In the genomic region with DNA sequence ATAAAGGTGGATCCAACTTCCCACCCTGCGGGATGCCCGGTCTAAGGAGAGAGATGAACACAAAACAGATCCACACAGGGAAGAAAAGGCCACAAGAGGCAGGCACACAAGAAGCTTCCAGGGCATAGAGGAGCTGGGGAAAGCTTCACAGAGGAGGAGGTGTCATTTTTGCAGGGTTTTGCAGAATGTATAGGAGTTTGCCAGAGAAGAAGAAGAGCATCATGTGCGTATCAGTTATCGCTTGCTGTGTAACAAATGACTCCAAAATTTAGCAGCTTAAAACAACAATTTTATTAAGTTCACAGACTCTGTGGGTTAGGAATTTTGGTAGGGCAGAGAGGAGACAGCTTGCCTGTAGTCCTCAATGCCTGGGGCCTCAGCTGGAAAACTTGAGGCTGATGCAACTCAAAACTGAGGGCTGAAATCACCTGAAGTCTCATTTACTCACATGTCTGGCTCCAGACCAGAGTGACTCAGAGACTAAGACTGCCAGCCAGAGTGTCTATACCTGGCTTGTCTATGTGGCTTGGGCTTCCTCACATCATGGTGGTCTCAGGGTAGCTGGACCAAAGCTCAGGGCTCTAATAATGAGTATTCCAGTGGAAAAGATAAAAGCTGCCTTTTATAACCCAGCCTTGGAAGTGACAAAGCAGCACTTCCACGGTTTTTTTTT, we compare ENCODE assay signal across 20 cellular contexts. TPM values are rescaled to one million over a fixed set of nuclear protein-coding genes. Genes with fewer than 3 reads are reported as not detected.
DNase-seq lines count a peak whose midpoint lies in the region; ATAC-seq, FAIRE-seq and TF ChIP-seq lines count a peak whose summit lies in the region.
"Had no signal": no experiment of that assay in that cellular context is flagged by ENCODE, and none has a peak within 500 bp of the region (broad histone marks: within the 10 kb centered on the region; RNA-seq: fewer than 3 reads in every experiment).

No MANE protein-coding gene starts in this region.

- no peak overlapping the region for H3K14ac ChIP-seq in H1 (ENCODE audit: insufficient read length)

- no peak overlapping the region for H3K27ac ChIP-seq in SK-N-SH (ENCODE audit: low read depth in 2 of 2, low read length in 1 of 2)
- no peak overlapping the region for H3K27ac ChIP-seq in H1 (ENCODE audit: low read depth, low read length)
- no peak overlapping the region for H3K27ac ChIP-seq in mesendoderm (ENCODE audit: low read depth, low read length)
- H3K27ac ChIP-seq: 22Rv1, BLaER1, GM23248 had no signal

- H3K56ac ChIP-seq in H1 (replicated peaks; ENCODE audit: insufficient read length, low read depth, low read length) = no peak overlapping the region
- H3K56ac ChIP-seq in mesendoderm (ENCODE audit: low read length) = no peak overlapping the region

- CTCF ChIA-PET in SK-N-SH (lab: Yijun Ruan, JAX) (interaction anchor here (1.8 to 8.5 kb wide), 2 partner anchors 9 to 13 kb away, joined by 5 to 52 read pairs; no protein-coding TSS in a partner anchor), H1 (lab: Charles Lee; ENCODE audit: partially characterized antibody) (interaction anchor here (0.7 to 12.7 kb wide), 24 partner anchors 8 to 296 kb away, joined by 3 to 99 read pairs (median 5); no protein-coding TSS in a partner anchor)

- H2BK15ac ChIP-seq in H1 (ENCODE audit: low read length) (no peak overlapping the region), mesendoderm (replicated peaks; ENCODE audit: low read depth) (no peak overlapping the region)

- TF ChIP-seq EP300 in SK-N-SH (IDR thresholded peaks at IDR 0.05; ENCODE audit: borderline replicate concordance in 1 of 2, low read depth in 1 of 2, low read length in 1 of 2) = no peak
- no peak for TF ChIP-seq EP300 in H1 (IDR thresholded peaks at IDR 0.05; ENCODE audit: borderline replicate concordance in 1 of 2, low read depth in 2 of 2, low read length in 2 of 2)

- H3K9me2 ChIP-seq in SK-N-SH = no peaks in the 10 kb centered on the region

- no peak overlapping the region for H2BK20ac ChIP-seq in H1 (ENCODE audit: low read length)

- no peaks in the 10 kb centered on the region for H3K23me2 ChIP-seq in H1 (ENCODE audit: low read depth, low read length)

- WGBS in SK-N-SH (ENCODE audit: low lambda C conversion rate) = 79% methylated on average over 5 of the region's 5 CpGs
- whole genome bisulfite sequencing in H1 (ENCODE audit: extremely low coverage in 1 of 2, insufficient coverage in 1 of 2, insufficient read length in 1 of 2, insufficient replicate concordance in 2 of 2, low coverage in 1 of 2, low lambda C conversion rate in 2 of 2, missing lambda C conversion rate in 1 of 2), 2 experiments = 89% methylated on average over 4 of the region's 5 CpGs; no CpG with 5 or more reads in 1 of the 2 experiments
- no CpG with 5 or more reads among the region's 5 CpGs for WGBS in mesendoderm (ENCODE audit: extremely low coverage, insufficient coverage, low lambda C conversion rate)

- no peaks in the 10 kb centered on the region for H3F3A ChIP-seq in SK-N-SH (replicated peaks; ENCODE audit: insufficient read depth)

- H3K18ac ChIP-seq in H1 (ENCODE audit: extremely low read depth, low read length) = no peak overlapping the region
- H3K18ac ChIP-seq in mesendoderm (ENCODE audit: low read length) = no peak overlapping the region

- no peaks in the 10 kb centered on the region for H3K79me2 ChIP-seq in SK-N-SH (ENCODE audit: insufficient read depth)
- H3K79me2 ChIP-seq in H1 (ENCODE audit: control insufficient read depth in 1 of 2, insufficient read depth in 2 of 2, low read length in 2 of 2) = no peaks in the 10 kb centered on the region
- no peaks in the 10 kb centered on the region for H3K79me2 ChIP-seq in mesendoderm (ENCODE audit: control insufficient read depth, insufficient read depth, low read length)

- H3K9me3 ChIP-seq in SK-N-SH (no peaks in the 10 kb centered on the region), H1 (ENCODE audit: insufficient read depth in 2 of 2, low read depth in 1 of 2, low read length in 1 of 2) (peaks cover 0 to 3% of the 10 kb centered on the region in 2 experiments; a peak in 1 of 4 replicates)

- TF ChIP-seq CTCF in SK-N-SH (IDR thresholded peaks at IDR 0.05) (no peak), H1 (IDR thresholded peaks at IDR 0.05; ENCODE audit: control extremely low read depth in 1 of 3, insufficient read depth in 1 of 3, low read depth in 1 of 3, low read length in 3 of 3) (no peak)

- H4K20me1 ChIP-seq in SK-N-SH (ENCODE audit: insufficient read depth) (no peaks in the 10 kb centered on the region), H1 (replicated peaks in 1 of 2; ENCODE audit: control insufficient read depth in 1 of 2, insufficient read depth in 2 of 2, low read length in 2 of 2) (no peaks in the 10 kb centered on the region)
- H4K20me1 ChIP-seq: BLaER1 had no signal

- H3K4me1 ChIP-seq in SK-N-SH (ENCODE audit: control insufficient read depth in 1 of 2, insufficient read depth in 2 of 2, low read depth in 1 of 2, low read length in 1 of 2) (no peaks in the 10 kb centered on the region), H1 (replicated peaks in 1 of 4; ENCODE audit: control insufficient read depth in 3 of 4, insufficient read depth in 4 of 4, low read length in 3 of 4) (no peaks in the 10 kb centered on the region; a peak in 1 of 7 replicates), mesendoderm (ENCODE audit: control insufficient read depth, low read depth, low read length) (no peaks in the 10 kb centered on the region)
- H3K4me1 ChIP-seq: BLaER1 had no signal

- H3K4ac ChIP-seq in H1 (replicated peaks; ENCODE audit: insufficient read length, low read depth, low read length) (no peak overlapping the region), mesendoderm (ENCODE audit: low read depth, low read length) (no peak overlapping the region)

- no peaks in the 10 kb centered on the region for H3K79me1 ChIP-seq in H1 (ENCODE audit: low read depth, low read length)
- H3K79me1 ChIP-seq in mesendoderm (ENCODE audit: low read length) = no peaks in the 10 kb centered on the region

- H2BK5ac ChIP-seq in H1 (ENCODE audit: low read depth, low read length) (no peak overlapping the region), mesendoderm (ENCODE audit: low read length) (no peak overlapping the region)

- H2AFZ ChIP-seq in SK-N-SH (ENCODE audit: low read depth) = no peak overlapping the region
- H2AFZ ChIP-seq in H1 (ENCODE audit: low read length) = no peak overlapping the region
- H2AFZ ChIP-seq: GM23248 had no signal

- no peak for FAIRE-seq in H1 (lab: Jason Lieb, UNC)
- FAIRE-seq: GM19239 had no signal

- H2BK120ac ChIP-seq in H1 (replicated peaks; ENCODE audit: low read depth, low read length) (no peak overlapping the region), mesendoderm (ENCODE audit: low read depth, low read length) (no peak overlapping the region)

- H3K27me3 ChIP-seq in SK-N-SH (ENCODE audit: insufficient read depth) (no peaks in the 10 kb centered on the region), H1 (replicated peaks in 1 of 4; ENCODE audit: control insufficient read depth in 3 of 4, extremely low read depth in 1 of 4, insufficient read depth in 3 of 4, low read length in 3 of 4) (no peaks in the 10 kb centered on the region; a peak in 1 of 7 replicates), mesendoderm (ENCODE audit: insufficient read depth, low read length, poor library complexity) (no peaks in the 10 kb centered on the region)
- H3K27me3 ChIP-seq: BLaER1 had no signal

- H3K23ac ChIP-seq in H1 (ENCODE audit: insufficient read length) (no peak overlapping the region), mesendoderm (ENCODE audit: low read length) (no peak overlapping the region)

- no peak for TF ChIP-seq POLR2A in H1 (IDR thresholded peaks at IDR 0.05; ENCODE audit: control extremely low read depth in 1 of 2, low read depth in 2 of 2, low read length in 2 of 2)

- POLR2A ChIA-PET in SK-N-SH (lab: Yijun Ruan, JAX) (no interaction called here), H1 (lab: Charles Lee; ENCODE audit: partially characterized antibody) (interaction anchor here (0.6 to 1.3 kb wide), 3 partner anchors 10 to 1276 kb away, joined by 3 to 5 read pairs (median 5); no protein-coding TSS in a partner anchor)

- H3K4me2 ChIP-seq in SK-N-SH (no peak overlapping the region), H1 (ENCODE audit: insufficient read depth in 1 of 2, low read depth in 2 of 2, low read length in 2 of 2) (no peak overlapping the region), mesendoderm (ENCODE audit: low read length) (no peak overlapping the region)
- H3K4me2 ChIP-seq: BLaER1 had no signal

- no peak overlapping the region for H4K8ac ChIP-seq in H1 (ENCODE audit: extremely low read depth, insufficient read depth, low read length)
- no peak overlapping the region for H4K8ac ChIP-seq in mesendoderm (ENCODE audit: low read depth, low read length)

- no peak overlapping the region for H2BK12ac ChIP-seq in H1 (ENCODE audit: low read depth, low read length)

- no peak for TF ChIP-seq RAD21 in SK-N-SH (IDR thresholded peaks at IDR 0.05; ENCODE audit: low read length)
- no peak for TF ChIP-seq RAD21 in H1 (IDR thresholded peaks at IDR 0.05 in 1 of 2, conservative IDR thresholded peaks at IDR 0.05 in 1 of 2; ENCODE audit: low read depth in 2 of 2, low read length in 2 of 2)

- no peak overlapping the region for H4K5ac ChIP-seq in H1 (ENCODE audit: insufficient read length, low read depth, low read length)
- H4K5ac ChIP-seq in mesendoderm (ENCODE audit: low read length) = no peak overlapping the region

- H3K4me3 ChIP-seq in SK-N-SH (ENCODE audit: low read depth in 2 of 2, low read length in 1 of 2) (no peak overlapping the region), H1 (ENCODE audit: extremely low read depth in 1 of 4, insufficient read depth in 2 of 4, low read depth in 3 of 4, low read length in 4 of 4) (no peak overlapping the region), mesendoderm (ENCODE audit: low read length) (no peak overlapping the region)
- H3K4me3 ChIP-seq: BLaER1, GM23248 had no signal

- ATAC-seq in SK-N-SH treated with all-trans-retinoic acid at 6 μM for 48 hours (no peak), HG03175 (IDR thresholded peaks at IDR 0.05; ENCODE audit: unreplicated experiment) (no peak)

- H3K9ac ChIP-seq in SK-N-SH (no peak overlapping the region), H1 (replicated peaks in 1 of 4; ENCODE audit: extremely low read depth in 1 of 4, low read depth in 3 of 4, low read length in 3 of 4) (no peak overlapping the region), mesendoderm (ENCODE audit: low read length) (no peak overlapping the region)
- H3K9ac ChIP-seq: BLaER1, GM23248 had no signal

- DNase-seq in SK-N-SH (no peak), RPMI8226 (peak; percentile 58), H1 (ENCODE audit: low read depth in 1 of 2, low spot score in 2 of 2) (no peak), mesendoderm (peak; percentile 57), KG1 (lab: John Stamatoyannopoulos, UW) (no peak), NCI-H2171 treated with DMSO at 0.1 percent for 48 hours (lab: John Stamatoyannopoulos, UW) (no peak)
- DNase-seq: CD8-positive, alpha-beta memory T cell; DND-41; GF-D8; GM23248; HFFc6; NCI-H1417 treated with DMSO at 0.1 percent for 48 hours; NCI-H2029 treated with DMSO at 0.1 percent for 48 hours; NCI-H2227 treated with DMSO at 0.1 percent for 48 hours; NCI-H526 had no signal

- no peak overlapping the region for H4K91ac ChIP-seq in H1 (replicated peaks; ENCODE audit: insufficient read length, low read length)

- H3K36me3 ChIP-seq in SK-N-SH (replicated peaks in 1 of 2; ENCODE audit: control insufficient read depth in 1 of 2, insufficient read depth in 2 of 2, low read length in 1 of 2) = no peaks in the 10 kb centered on the region
- no peaks in the 10 kb centered on the region for H3K36me3 ChIP-seq in H1 (ENCODE audit: control insufficient read depth in 2 of 4, insufficient read depth in 4 of 4, low read length in 3 of 4)
- no peaks in the 10 kb centered on the region for H3K36me3 ChIP-seq in mesendoderm (ENCODE audit: control insufficient read depth, insufficient read depth, low read length)
- H3K36me3 ChIP-seq: BLaER1 had no signal

- H2AK5ac ChIP-seq in H1 (ENCODE audit: low read depth, low read length) = 0 out of 2 replicates have a peak overlapping the region, but pooled peaks have one; percentile 60
- no peak overlapping the region for H2AK5ac ChIP-seq in mesendoderm (ENCODE audit: low read length)

RNA-seq across cellular contexts. Expression of a gene that starts 33.9 kb away (rescaled TPM):
- polyA plus RNA-seq in SK-N-SH (2012; rRNA removed) (1.2 and 1.9 TPM in 2 replicates), H1 (2011; rRNA removed) (38.2 and 41.2 TPM in 2 replicates)
- 1.3 and 3.3 TPM in 2 replicates for polyA plus RNA-seq in SK-N-SH (2012; cell fraction: cytosol; rRNA removed)
- 0.51 and 1.1 TPM in 2 replicates for polyA plus RNA-seq in SK-N-SH (2012; cell fraction: nucleus; rRNA removed)
- total RNA-seq in H1 (2021; fragmentation: NEBNext Ultra II Directional; extraction: Animal tissue kit (Norgen Biotek cat#: 25700)) = 52.3 and 55.0 TPM in 2 replicates
- polyA plus RNA-seq in H1 (2011; cell fraction: cytosol; rRNA removed) = 21.9 TPM
- 39.6 TPM for polyA plus RNA-seq in H1 (2011; cell fraction: nucleus; rRNA removed)
- 39.6 to 51.6 TPM (median 48.3 TPM) in 4 replicates for polyA plus RNA-seq in H1 (2012, experiment 1 of 2)
- 33.1 TPM for polyA plus RNA-seq in H1 (2012, experiment 2 of 2)
- 24.8 TPM for polyA plus RNA-seq in H1 (2013, experiment 1 of 2)
- polyA plus RNA-seq in H1 (2013, experiment 2 of 2) = 27.0 TPM
- 47.8 and 68.0 TPM in 2 replicates for polyA minus RNA-seq in H1 (2011; rRNA and poly(A)+ RNA removed)
- 46.3 TPM for polyA minus RNA-seq in H1 (2011; cell fraction: cytosol; rRNA and poly(A)+ RNA removed)
- polyA minus RNA-seq in H1 (2011; cell fraction: nucleus; rRNA and poly(A)+ RNA removed) = 49.0 TPM
- polyA plus RNA-seq in mesendoderm (2013, experiment 1 of 2) = 26.3 TPM
- polyA plus RNA-seq in mesendoderm (2013, experiment 2 of 2) = 27.6 TPM
- total RNA-seq: CD8-positive, alpha-beta memory T cell; HFFc6 had no signal
- polyA plus RNA-seq: CD8-positive, alpha-beta memory T cell had no signal

Comparison
In these comparisons a context has a peak if more than half of its experiments do, and no peak if none do; other contexts are left out.
1. DNase-seq: peak in RPMI8226 (single experiment) and mesendoderm (single experiment); none in SK-N-SH (single experiment), H1 (0 of 2), KG1 (single experiment) and NCI-H2171 treated with DMSO at 0.1 percent for 48 hours (single experiment).
2. RNA of a gene that starts 33.9 kb away (polyA plus RNA-seq): 21.9 to 51.6 TPM in H1; 0.51 to 3.3 TPM in SK-N-SH; every median in the first group is over 4 times any median in the second.